Comparison of ENCODE assay signal across 1 cellular context in the genomic region with DNA sequence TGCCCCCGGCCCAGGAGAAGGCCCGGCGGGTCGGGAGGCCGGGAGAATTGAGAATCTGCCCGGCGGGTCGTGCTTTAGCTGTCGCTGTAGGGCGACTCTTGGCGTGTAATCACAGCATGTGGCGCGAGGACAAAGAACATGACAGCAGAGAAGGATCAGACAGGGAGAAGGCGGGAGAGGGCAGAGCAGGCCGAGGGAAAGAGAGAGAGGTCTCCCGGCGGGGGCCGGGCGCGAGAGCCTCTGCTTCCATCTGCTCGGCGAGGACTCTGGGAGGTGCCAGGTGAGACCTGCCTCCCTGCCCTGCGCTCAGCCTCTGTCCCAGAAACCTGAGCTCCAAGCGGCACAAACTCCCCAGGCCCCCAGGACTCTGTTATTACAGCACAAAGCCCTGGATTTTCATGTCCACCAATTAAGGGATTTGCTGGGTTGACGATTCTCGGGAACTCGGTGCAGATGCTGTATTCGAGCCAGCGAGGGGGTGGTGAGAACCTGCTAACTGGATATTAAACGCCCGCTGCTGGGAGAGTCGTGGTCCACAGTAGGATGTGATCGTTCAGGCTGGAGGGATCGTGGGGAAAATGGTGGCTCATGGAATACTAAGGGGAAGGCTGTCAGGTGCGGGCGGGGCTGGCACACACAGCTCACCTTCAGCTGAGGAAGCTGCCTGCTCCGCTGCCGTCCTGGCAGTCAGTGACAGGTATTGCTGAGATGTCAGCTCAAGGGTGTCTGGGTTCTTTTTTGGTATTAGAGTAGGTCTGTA.
TF ChIP-seq lines count a peak whose summit lies in the region.

No MANE protein-coding gene starts in this region.

TF ChIP-seq in GM23338, 12 proteins besides CTCF, POLR2A, EP300 and RAD21 (continued from another document):
- TF ChIP-seq, protein P1, sequence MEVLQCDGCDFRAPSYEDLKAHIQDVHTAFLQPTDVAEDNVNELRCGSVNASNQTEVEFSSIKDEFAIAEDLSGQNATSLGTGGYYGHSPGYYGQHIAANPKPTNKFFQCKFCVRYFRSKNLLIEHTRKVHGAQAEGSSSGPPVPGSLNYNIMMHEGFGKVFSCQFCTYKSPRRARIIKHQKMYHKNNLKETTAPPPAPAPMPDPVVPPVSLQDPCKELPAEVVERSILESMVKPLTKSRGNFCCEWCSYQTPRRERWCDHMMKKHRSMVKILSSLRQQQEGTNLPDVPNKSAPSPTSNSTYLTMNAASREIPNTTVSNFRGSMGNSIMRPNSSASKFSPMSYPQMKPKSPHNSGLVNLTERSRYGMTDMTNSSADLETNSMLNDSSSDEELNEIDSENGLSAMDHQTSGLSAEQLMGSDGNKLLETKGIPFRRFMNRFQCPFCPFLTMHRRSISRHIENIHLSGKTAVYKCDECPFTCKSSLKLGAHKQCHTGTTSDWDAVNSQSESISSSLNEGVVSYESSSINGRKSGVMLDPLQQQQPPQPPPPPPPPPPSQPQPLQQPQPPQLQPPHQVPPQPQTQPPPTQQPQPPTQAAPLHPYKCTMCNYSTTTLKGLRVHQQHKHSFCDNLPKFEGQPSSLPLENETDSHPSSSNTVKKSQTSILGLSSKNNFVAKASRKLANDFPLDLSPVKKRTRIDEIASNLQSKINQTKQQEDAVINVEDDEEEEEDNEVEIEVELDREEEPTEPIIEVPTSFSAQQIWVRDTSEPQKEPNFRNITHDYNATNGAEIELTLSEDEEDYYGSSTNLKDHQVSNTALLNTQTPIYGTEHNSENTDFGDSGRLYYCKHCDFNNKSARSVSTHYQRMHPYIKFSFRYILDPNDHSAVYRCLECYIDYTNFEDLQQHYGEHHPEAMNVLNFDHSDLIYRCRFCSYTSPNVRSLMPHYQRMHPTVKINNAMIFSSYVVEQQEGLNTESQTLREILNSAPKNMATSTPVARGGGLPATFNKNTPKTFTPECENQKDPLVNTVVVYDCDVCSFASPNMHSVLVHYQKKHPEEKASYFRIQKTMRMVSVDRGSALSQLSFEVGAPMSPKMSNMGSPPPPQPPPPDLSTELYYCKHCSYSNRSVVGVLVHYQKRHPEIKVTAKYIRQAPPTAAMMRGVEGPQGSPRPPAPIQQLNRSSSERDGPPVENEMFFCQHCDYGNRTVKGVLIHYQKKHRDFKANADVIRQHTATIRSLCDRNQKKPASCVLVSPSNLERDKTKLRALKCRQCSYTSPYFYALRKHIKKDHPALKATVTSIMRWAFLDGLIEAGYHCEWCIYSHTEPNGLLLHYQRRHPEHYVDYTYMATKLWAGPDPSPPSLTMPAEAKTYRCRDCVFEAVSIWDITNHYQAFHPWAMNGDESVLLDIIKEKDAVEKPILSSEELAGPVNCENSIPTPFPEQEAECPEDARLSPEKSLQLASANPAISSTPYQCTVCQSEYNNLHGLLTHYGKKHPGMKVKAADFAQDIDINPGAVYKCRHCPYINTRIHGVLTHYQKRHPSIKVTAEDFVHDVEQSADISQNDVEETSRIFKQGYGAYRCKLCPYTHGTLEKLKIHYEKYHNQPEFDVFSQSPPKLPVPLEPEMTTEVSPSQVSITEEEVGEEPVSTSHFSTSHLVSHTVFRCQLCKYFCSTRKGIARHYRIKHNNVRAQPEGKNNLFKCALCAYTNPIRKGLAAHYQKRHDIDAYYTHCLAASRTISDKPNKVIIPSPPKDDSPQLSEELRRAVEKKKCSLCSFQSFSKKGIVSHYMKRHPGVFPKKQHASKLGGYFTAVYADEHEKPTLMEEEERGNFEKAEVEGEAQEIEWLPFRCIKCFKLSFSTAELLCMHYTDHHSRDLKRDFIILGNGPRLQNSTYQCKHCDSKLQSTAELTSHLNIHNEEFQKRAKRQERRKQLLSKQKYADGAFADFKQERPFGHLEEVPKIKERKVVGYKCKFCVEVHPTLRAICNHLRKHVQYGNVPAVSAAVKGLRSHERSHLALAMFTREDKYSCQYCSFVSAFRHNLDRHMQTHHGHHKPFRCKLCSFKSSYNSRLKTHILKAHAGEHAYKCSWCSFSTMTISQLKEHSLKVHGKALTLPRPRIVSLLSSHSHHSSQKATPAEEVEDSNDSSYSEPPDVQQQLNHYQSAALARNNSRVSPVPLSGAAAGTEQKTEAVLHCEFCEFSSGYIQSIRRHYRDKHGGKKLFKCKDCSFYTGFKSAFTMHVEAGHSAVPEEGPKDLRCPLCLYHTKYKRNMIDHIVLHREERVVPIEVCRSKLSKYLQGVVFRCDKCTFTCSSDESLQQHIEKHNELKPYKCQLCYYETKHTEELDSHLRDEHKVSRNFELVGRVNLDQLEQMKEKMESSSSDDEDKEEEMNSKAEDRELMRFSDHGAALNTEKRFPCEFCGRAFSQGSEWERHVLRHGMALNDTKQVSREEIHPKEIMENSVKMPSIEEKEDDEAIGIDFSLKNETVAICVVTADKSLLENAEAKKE (CRISPR knock-in tag; IDR thresholded peaks at IDR 0.05) = no peak
- TF ChIP-seq STAT1 (IDR thresholded peaks at IDR 0.05; ENCODE audit: unreplicated experiment) = no peak
TF ChIP-seq in GM23338: peak in this region for 0.
